ENCODE assay signal across 29 cellular contexts in genomic region chr21:30943920-30944319, GRCh38.
"Had no signal": no experiment of that assay in that cellular context is flagged by ENCODE, and none has a peak within 500 bp of the region (broad histone marks: within the 10 kb centered on the region; RNA-seq: fewer than 3 reads in every experiment).

No MANE protein-coding gene starts in this region.

- H3K4me3 ChIP-seq: ascending aorta, cardiac muscle cell had no signal

- H3K27me3 ChIP-seq: ascending aorta, cardiac muscle cell had no signal

- DNase-seq: activated B cell treated with CpG ODN at 0.5 μM for 24 hours; activated CD4-positive, alpha-beta memory T cell treated with anti-CD3 and anti-CD28 coated beads, Interleukin-2, amount 10 ng/mL, durations not matched to agents 7 days and 5 days; activated CD4-positive, alpha-beta T cell treated with anti-CD3 and anti-CD28 coated beads for 4 hours; activated CD4-positive, alpha-beta T cell treated with anti-CD3 and anti-CD28 coated beads, Interleukin-2, amount 10 ng/mL, durations not matched to agents 24 days and 14 days; activated CD4-positive, alpha-beta T cell treated with anti-CD3 and anti-CD28 coated beads, Interleukin-2, amount 50 U/mL, for 48 hours; activated CD4-positive, CD25-positive, alpha-beta regulatory T cell treated with anti-CD3 and anti-CD28 coated beads, Interleukin-2, amount 50 U/mL, for 72 hours; activated CD8-positive, alpha-beta memory T cell treated with anti-CD3 and anti-CD28 coated beads for 24 hours; activated CD8-positive, alpha-beta memory T cell treated with anti-CD3 and anti-CD28 coated beads, Interleukin-2, amount 10 ng/mL, durations not matched to agents 7 days and 5 days; activated CD8-positive, alpha-beta memory T cell treated with anti-CD3 and anti-CD28 coated beads, Interleukin-2, amount 50 U/mL, for 48 hours; activated CD8-positive, alpha-beta T cell treated with anti-CD3 and anti-CD28 coated beads, Interleukin-2, amount 10 ng/mL, durations not matched to agents 7 days and 5 days; activated effector memory CD4-positive, alpha-beta T cell treated with Interleukin-2 at 50 U/mL for 16 hours; activated gamma-delta T cell; activated naive CD4-positive, alpha-beta T cell treated with anti-CD3 and anti-CD28 coated beads, Interleukin-2, amount 10 ng/mL, durations not matched to agents 7 days and 5 days; activated naive CD4-positive, alpha-beta T cell treated with Interleukin-2 at 50 U/mL for 16 hours; activated naive CD8-positive, alpha-beta T cell treated with anti-CD3 and anti-CD28 coated beads, Interleukin-2, amount 10 ng/mL, durations not matched to agents 7 days and 5 days; activated naive CD8-positive, alpha-beta T cell treated with anti-CD3 and anti-CD28 coated beads, Interleukin-2, amount 50 U/mL, for 24 hours; activated T-cell treated with anti-CD3 and anti-CD28 coated beads, Interleukin-2, amount 50 U/mL, for 24 hours; activated T-cell treated with anti-CD3 and anti-CD28 coated beads, Interleukin-2, amount 50 U/mL, for 48 hours; amygdala; anterior cingulate cortex; caudate nucleus; cerebellar nuclear complex; T-helper 2 cell; T-helper 9 cell had no signal

- H3K4me1 ChIP-seq: ascending aorta had no signal

- H3K9me3 ChIP-seq: ascending aorta had no signal

- H3K27ac ChIP-seq: ascending aorta, cardiac muscle cell, VCaP had no signal

- ATAC-seq: activated CD8-positive, alpha-beta memory T cell treated with anti-CD3 and anti-CD28 coated beads, Interleukin-2, amount 10 ng/mL, durations not matched to agents 7 days and 5 days; activated CD8-positive, alpha-beta T cell treated with anti-CD3 and anti-CD28 coated beads, Interleukin-2, amount 10 ng/mL, durations not matched to agents 7 days and 5 days; activated naive CD8-positive, alpha-beta T cell treated with anti-CD3 and anti-CD28 coated beads, Interleukin-2, amount 50 U/mL, for 24 hours had no signal

- H3K36me3 ChIP-seq: ascending aorta, cardiac muscle cell had no signal

- FAIRE-seq: bronchial epithelial cell, TTC549 had no signal
